Comparison of ENCODE assay signal across 13 cellular contexts in genomic region chr6:56714273-56714672, GRCh38.
DNase-seq lines count a peak whose midpoint lies in the region; ATAC-seq and TF ChIP-seq lines count a peak whose summit lies in the region.
"Had no signal": no experiment of that assay in that cellular context is flagged by ENCODE, and none has a peak within 500 bp of the region (broad histone marks: within the 10 kb centered on the region; RNA-seq: fewer than 3 reads in every experiment).

No MANE protein-coding gene starts in this region.

- no peaks in the 10 kb centered on the region for H3K36me3 Mint-ChIP-seq in activated T-helper 2 cell treated with anti-CD3 and anti-CD28 coated beads, Interferon-gamma antibody, Interleukin-2, Interleukin-4, amounts not matched to agents 10 μg/mL and 5 μg/mL and 100 μg/mL, durations not matched to agents 14 hours and 24 hours and 36 hours (ENCODE audit: low read depth)
- H3K36me3 Mint-ChIP-seq in CD4-positive, alpha-beta memory T cell: no peaks in the 10 kb centered on the region
- H3K36me3 Mint-ChIP-seq in effector memory CD8-positive, alpha-beta T cell (ENCODE audit: insufficient read depth): peaks cover 3% of the 10 kb centered on the region
- H3K36me3 Mint-ChIP-seq: stimulated activated effector memory CD8-positive, alpha-beta T cell treated with anti-CD3 and anti-CD28 coated beads, Interleukin-12 subunit alpha, Interleukin-12 subunit beta, amount 100 ng/mL, for 72 hours had no signal

- H3K4me1 Mint-ChIP-seq in activated T-helper 2 cell treated with anti-CD3 and anti-CD28 coated beads, Interferon-gamma antibody, Interleukin-2, Interleukin-4, amounts not matched to agents 10 μg/mL and 5 μg/mL and 100 μg/mL, durations not matched to agents 14 hours and 24 hours and 36 hours (ENCODE audit: low read depth): no peaks in the 10 kb centered on the region
- H3K4me1 Mint-ChIP-seq in CD4-positive, alpha-beta memory T cell: no peaks in the 10 kb centered on the region
- H3K4me1 Mint-ChIP-seq in effector memory CD8-positive, alpha-beta T cell (ENCODE audit: low read depth in 2 of 2): no peaks in the 10 kb centered on the region
- H3K4me1 Mint-ChIP-seq: naive thymus-derived CD4-positive, alpha-beta T cell; stimulated activated effector memory CD8-positive, alpha-beta T cell treated with anti-CD3 and anti-CD28 coated beads, Interleukin-12 subunit alpha, Interleukin-12 subunit beta, amount 100 ng/mL, for 72 hours had no signal

- no peaks in the 10 kb centered on the region for H4K20me1 ChIP-seq in smooth muscle cell (ENCODE audit: low read depth)

- ATAC-seq in Right ventricle myocardium superior (ENCODE audit: poor library complexity) (peak; percentile 45), HG02938 (IDR thresholded peaks at IDR 0.05; ENCODE audit: unreplicated experiment) (no peak)
- no peak for ATAC-seq in effector memory CD8-positive, alpha-beta T cell (replicated peaks)
- ATAC-seq: naive thymus-derived CD4-positive, alpha-beta T cell; stimulated activated effector memory CD8-positive, alpha-beta T cell treated with anti-CD3 and anti-CD28 coated beads, Interleukin-12 subunit alpha, Interleukin-12 subunit beta, amount 100 ng/mL, for 72 hours had no signal

- H3K27me3 ChIP-seq in SJSA1 (replicated peaks) (no peaks in the 10 kb centered on the region), smooth muscle cell (ENCODE audit: low read depth) (no peaks in the 10 kb centered on the region)
- H3K27me3 ChIP-seq in CD4-positive, alpha-beta memory T cell (ENCODE audit: insufficient read depth, low read length): no peaks in the 10 kb centered on the region

- no peak for TF ChIP-seq CTCF in GM20000 (IDR thresholded peaks at IDR 0.05; ENCODE audit: extremely low read depth, missing control alignments)
- TF ChIP-seq CTCF in smooth muscle cell (IDR thresholded peaks at IDR 0.05; ENCODE audit: borderline replicate concordance, insufficient read depth, poor library complexity, severe bottlenecking): no peak

- no peak overlapping the region for H3K9ac ChIP-seq in smooth muscle cell (ENCODE audit: low read depth)

- H3K27me3 Mint-ChIP-seq in activated T-helper 2 cell treated with anti-CD3 and anti-CD28 coated beads, Interferon-gamma antibody, Interleukin-2, Interleukin-4, amounts not matched to agents 10 μg/mL and 5 μg/mL and 100 μg/mL, durations not matched to agents 14 hours and 24 hours and 36 hours (ENCODE audit: low read depth): peaks cover 5% of the 10 kb centered on the region
- H3K27me3 Mint-ChIP-seq in CD4-positive, alpha-beta memory T cell: peaks cover 3% of the 10 kb centered on the region in 2 donors
- no peaks in the 10 kb centered on the region for H3K27me3 Mint-ChIP-seq in effector memory CD8-positive, alpha-beta T cell

- no peaks in the 10 kb centered on the region for H3K9me3 Mint-ChIP-seq in activated T-helper 2 cell treated with anti-CD3 and anti-CD28 coated beads, Interferon-gamma antibody, Interleukin-2, Interleukin-4, amounts not matched to agents 10 μg/mL and 5 μg/mL and 100 μg/mL, durations not matched to agents 14 hours and 24 hours and 36 hours
- H3K9me3 Mint-ChIP-seq in CD4-positive, alpha-beta memory T cell: peaks cover 0 to 4% (median under 1%) of the 10 kb centered on the region in 8 donors
- H3K9me3 Mint-ChIP-seq in effector memory CD8-positive, alpha-beta T cell: peaks cover 0 to 2% of the 10 kb centered on the region in 2 donors
- H3K9me3 Mint-ChIP-seq: stimulated activated effector memory CD8-positive, alpha-beta T cell treated with anti-CD3 and anti-CD28 coated beads, Interleukin-12 subunit alpha, Interleukin-12 subunit beta, amount 100 ng/mL, for 72 hours had no signal

- H3K4me1 ChIP-seq in SJSA1 (replicated peaks) (peaks cover 45% of the 10 kb centered on the region), smooth muscle cell (ENCODE audit: low read depth) (peaks cover 53% of the 10 kb centered on the region)
- H3K4me1 ChIP-seq in CD4-positive, alpha-beta memory T cell (ENCODE audit: insufficient read depth, low read length): no peaks in the 10 kb centered on the region

- peak; percentile 17 for DNase-seq in GM20000 (ENCODE audit: low spot score)
- no peak for DNase-seq in SJSA1 (ENCODE audit: low read depth in 1 of 2, low spot score in 2 of 2)
- DNase-seq in Right ventricle myocardium superior: no peak
- no peak for DNase-seq in smooth muscle cell (lab: John Stamatoyannopoulos, UW; ENCODE audit: unreplicated experiment)
- DNase-seq in activated T-helper 2 cell treated with anti-CD3 and anti-CD28 coated beads, Interferon-gamma antibody, Interleukin-2, Interleukin-4, amounts not matched to agents 10 μg/mL and 5 μg/mL and 100 μg/mL, durations not matched to agents 14 hours and 24 hours and 36 hours (ENCODE audit: low spot score): no peak
- DNase-seq in CD4-positive, alpha-beta memory T cell: no peak
- no peak for DNase-seq in effector memory CD8-positive, alpha-beta T cell
- DNase-seq: activated CD4-positive, alpha-beta T cell treated with anti-CD3 and anti-CD28 coated beads for 4 hours; hypothalamus; naive thymus-derived CD4-positive, alpha-beta T cell; NCI-H446 treated with DMSO at 0.1 percent for 48 hours had no signal

- H3K4me2 ChIP-seq in smooth muscle cell: peak overlapping the region; percentile 53

- no peaks in the 10 kb centered on the region for H3K36me3 ChIP-seq in SJSA1
- H3K36me3 ChIP-seq in smooth muscle cell (ENCODE audit: low read depth): no peaks in the 10 kb centered on the region
- no peaks in the 10 kb centered on the region for H3K36me3 ChIP-seq in CD4-positive, alpha-beta memory T cell (ENCODE audit: insufficient read depth, low read length)

- H3K4me3 ChIP-seq in SJSA1 (no peak overlapping the region), smooth muscle cell (no peak overlapping the region)
- H3K4me3 ChIP-seq in CD4-positive, alpha-beta memory T cell (ENCODE audit: low read length in 2 of 2): no peak overlapping the region

- H3K9me3 ChIP-seq in SJSA1 (replicated peaks) (no peaks in the 10 kb centered on the region), smooth muscle cell (replicated peaks; ENCODE audit: low read depth) (no peaks in the 10 kb centered on the region)
- no peaks in the 10 kb centered on the region for H3K9me3 ChIP-seq in CD4-positive, alpha-beta memory T cell (ENCODE audit: control insufficient read depth in 1 of 2, low read length in 2 of 2)

- no peak overlapping the region for H3K27ac Mint-ChIP-seq in activated T-helper 2 cell treated with anti-CD3 and anti-CD28 coated beads, Interferon-gamma antibody, Interleukin-2, Interleukin-4, amounts not matched to agents 10 μg/mL and 5 μg/mL and 100 μg/mL, durations not matched to agents 14 hours and 24 hours and 36 hours
- H3K27ac Mint-ChIP-seq in CD4-positive, alpha-beta memory T cell: no peak overlapping the region
- no peak overlapping the region for H3K27ac Mint-ChIP-seq in effector memory CD8-positive, alpha-beta T cell
- H3K27ac Mint-ChIP-seq: naive thymus-derived CD4-positive, alpha-beta T cell; stimulated activated effector memory CD8-positive, alpha-beta T cell treated with anti-CD3 and anti-CD28 coated beads, Interleukin-12 subunit alpha, Interleukin-12 subunit beta, amount 100 ng/mL, for 72 hours had no signal

- H3K4me3 Mint-ChIP-seq in activated T-helper 2 cell treated with anti-CD3 and anti-CD28 coated beads, Interferon-gamma antibody, Interleukin-2, Interleukin-4, amounts not matched to agents 10 μg/mL and 5 μg/mL and 100 μg/mL, durations not matched to agents 14 hours and 24 hours and 36 hours (ENCODE audit: low read depth): no peak overlapping the region
- H3K4me3 Mint-ChIP-seq in CD4-positive, alpha-beta memory T cell: no peak overlapping the region
- no peak overlapping the region for H3K4me3 Mint-ChIP-seq in effector memory CD8-positive, alpha-beta T cell
- H3K4me3 Mint-ChIP-seq: naive thymus-derived CD4-positive, alpha-beta T cell; stimulated activated effector memory CD8-positive, alpha-beta T cell treated with anti-CD3 and anti-CD28 coated beads, Interleukin-12 subunit alpha, Interleukin-12 subunit beta, amount 100 ng/mL, for 72 hours had no signal

- peak overlapping the region; percentile 63 for H3K27ac ChIP-seq in SJSA1
- peak overlapping the region; percentile 62 for H3K27ac ChIP-seq in smooth muscle cell (ENCODE audit: low read depth)
- H3K27ac ChIP-seq in CD4-positive, alpha-beta memory T cell (ENCODE audit: low read depth, low read length): no peak overlapping the region

- POLR2A ChIA-PET in CD4-positive, alpha-beta memory T cell (lab: Charles Lee; ENCODE audit: partially characterized antibody): no interaction called here

- H3F3A ChIP-seq in smooth muscle cell (ENCODE audit: low read depth): peaks cover 5% of the 10 kb centered on the region

- WGBS in smooth muscle cell (ENCODE audit: low lambda C conversion rate): 69% methylated on average over 1 of the region's 1 CpG

- H3K79me2 ChIP-seq in smooth muscle cell (ENCODE audit: low read depth): peaks cover 29% of the 10 kb centered on the region

- no peak overlapping the region for H2AFZ ChIP-seq in smooth muscle cell (ENCODE audit: low read depth)

- CTCF ChIA-PET in CD4-positive, alpha-beta memory T cell (lab: Charles Lee; ENCODE audit: partially characterized antibody): no interaction called here

- intact Hi-C loops in Right ventricle myocardium superior (cut with DNase I): loop anchor here (5.0 kb wide), 1 partner anchor 43 kb away; no protein-coding TSS in a partner anchor
- intact Hi-C loops in activated T-helper 2 cell treated with anti-CD3 and anti-CD28 coated beads, Interferon-gamma antibody, Interleukin-2, Interleukin-4, amounts not matched to agents 10 μg/mL and 5 μg/mL and 100 μg/mL, durations not matched to agents 14 hours and 24 hours and 36 hours (cut with micrococcal nuclease): no loop called here
- intact Hi-C loops in CD4-positive, alpha-beta memory T cell (cut with micrococcal nuclease): no loop called here
